9 cellular contexts compared by ENCODE assay signal in genomic region chr4:38949416-38950051, GRCh38.
DNase-seq lines count a peak whose midpoint lies in the region; ATAC-seq and TF ChIP-seq lines count a peak whose summit lies in the region.
"Had no signal": no experiment of that assay in that cellular context is flagged by ENCODE, and none has a peak within 500 bp of the region (broad histone marks: within the 10 kb centered on the region; RNA-seq: fewer than 3 reads in every experiment).

No MANE protein-coding gene starts in this region.

- H3K27me3 Mint-ChIP-seq in endothelial cell (ENCODE audit: unreplicated experiment), result peaks cover 2% of the 10 kb centered on the region

- no peak overlapping the region for H3K4me3 Mint-ChIP-seq in endothelial cell (ENCODE audit: unreplicated experiment)

- no peak for DNase-seq in activated CD4-positive, CD25-positive, alpha-beta regulatory T cell (lab: John Stamatoyannopoulos, UW)
- DNase-seq in endothelial cell (ENCODE audit: low spot score) (no peak), iPS-NIHi7 (ENCODE audit: extremely low spot score) (no peak), GOT3 (lab: John Stamatoyannopoulos, UW) (no peak)
- peak; percentile 7 for DNase-seq in stimulated activated CD8-positive, alpha-beta memory T cell treated with anti-CD3 and anti-CD28 coated beads, Interleukin-12 subunit alpha, Interleukin-12 subunit beta, amount 100 ng/mL, for 1 hour (ENCODE audit: low read depth)
- DNase-seq: NCI-H345 had no signal

- peak overlapping the region; percentile 62 for H3K27ac Mint-ChIP-seq in endothelial cell (ENCODE audit: unreplicated experiment)

- H3K36me3 Mint-ChIP-seq in endothelial cell (ENCODE audit: low read depth, unreplicated experiment), result no peaks in the 10 kb centered on the region

- peaks cover 28% of the 10 kb centered on the region for H3K4me1 Mint-ChIP-seq in endothelial cell (ENCODE audit: unreplicated experiment)

- peak overlapping the region; percentile 76 for H3K27ac ChIP-seq in VCaP

- no peak for TF ChIP-seq CTCF in VCaP (conservative IDR thresholded peaks at IDR 0.05)
- TF ChIP-seq CTCF in endothelial cell (IDR thresholded peaks at IDR 0.05; ENCODE audit: unreplicated experiment), result no peak

- peak; percentile 86 to 88 for ATAC-seq in activated CD4-positive, CD25-positive, alpha-beta regulatory T cell treated with anti-CD3 and anti-CD28 coated beads, Interleukin-2, amount 50 U/mL, for 24 hours
- ATAC-seq in HG02763 (IDR thresholded peaks at IDR 0.05; ENCODE audit: unreplicated experiment), result no peak

- no peaks in the 10 kb centered on the region for H3K9me3 Mint-ChIP-seq in endothelial cell (ENCODE audit: unreplicated experiment)
